Comparison of ENCODE assay signal across 1 cellular context in the genomic region with DNA sequence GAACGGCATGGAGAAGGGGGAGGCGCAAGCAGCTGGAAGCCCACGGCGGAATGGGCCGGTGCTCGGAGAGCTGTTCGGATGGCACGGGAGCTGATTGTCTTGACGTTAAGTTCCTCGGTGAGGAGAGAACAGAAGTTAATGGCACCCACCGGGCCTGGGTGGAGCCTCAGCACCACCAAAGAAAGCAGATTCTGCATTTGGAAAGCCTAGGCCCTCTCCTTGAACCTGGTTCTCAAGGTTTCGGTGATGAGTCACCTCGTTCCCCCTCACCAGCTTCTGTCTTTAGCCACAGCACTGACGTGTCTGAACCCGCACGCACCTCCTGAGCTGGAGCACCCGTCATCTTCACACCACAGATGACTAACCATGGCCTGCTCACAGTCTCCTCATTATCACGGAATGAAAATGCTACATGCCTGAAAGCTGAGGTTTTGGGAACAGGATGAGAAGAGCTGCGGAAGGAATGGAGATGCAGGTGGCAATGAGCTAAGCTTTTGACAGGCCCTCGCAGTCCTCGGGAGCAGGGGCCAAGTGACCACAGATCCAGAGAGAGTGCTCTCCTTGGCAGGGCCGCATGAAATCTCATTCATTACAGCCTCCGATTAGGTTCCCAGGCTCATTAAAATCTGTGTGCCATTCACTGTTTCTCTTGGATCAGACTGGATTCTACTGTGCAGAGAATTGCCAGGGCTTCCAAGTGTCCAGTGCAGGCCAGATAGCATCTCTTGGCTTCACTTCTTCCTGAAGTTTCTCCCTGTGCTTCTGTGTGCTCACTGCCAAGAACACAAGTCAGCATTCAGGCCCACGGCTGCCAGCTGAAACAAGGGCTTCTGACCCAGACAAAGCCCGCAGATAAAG.
TF ChIP-seq lines count a peak whose summit lies in the region.

No MANE protein-coding gene starts in this region.

TF ChIP-seq in SK-N-SH treated with all-trans-retinoic acid at 6 μM for 48 hours, 23 proteins besides CTCF, POLR2A, EP300 and RAD21 (continued from another document):
- TF ChIP-seq, protein P1, sequence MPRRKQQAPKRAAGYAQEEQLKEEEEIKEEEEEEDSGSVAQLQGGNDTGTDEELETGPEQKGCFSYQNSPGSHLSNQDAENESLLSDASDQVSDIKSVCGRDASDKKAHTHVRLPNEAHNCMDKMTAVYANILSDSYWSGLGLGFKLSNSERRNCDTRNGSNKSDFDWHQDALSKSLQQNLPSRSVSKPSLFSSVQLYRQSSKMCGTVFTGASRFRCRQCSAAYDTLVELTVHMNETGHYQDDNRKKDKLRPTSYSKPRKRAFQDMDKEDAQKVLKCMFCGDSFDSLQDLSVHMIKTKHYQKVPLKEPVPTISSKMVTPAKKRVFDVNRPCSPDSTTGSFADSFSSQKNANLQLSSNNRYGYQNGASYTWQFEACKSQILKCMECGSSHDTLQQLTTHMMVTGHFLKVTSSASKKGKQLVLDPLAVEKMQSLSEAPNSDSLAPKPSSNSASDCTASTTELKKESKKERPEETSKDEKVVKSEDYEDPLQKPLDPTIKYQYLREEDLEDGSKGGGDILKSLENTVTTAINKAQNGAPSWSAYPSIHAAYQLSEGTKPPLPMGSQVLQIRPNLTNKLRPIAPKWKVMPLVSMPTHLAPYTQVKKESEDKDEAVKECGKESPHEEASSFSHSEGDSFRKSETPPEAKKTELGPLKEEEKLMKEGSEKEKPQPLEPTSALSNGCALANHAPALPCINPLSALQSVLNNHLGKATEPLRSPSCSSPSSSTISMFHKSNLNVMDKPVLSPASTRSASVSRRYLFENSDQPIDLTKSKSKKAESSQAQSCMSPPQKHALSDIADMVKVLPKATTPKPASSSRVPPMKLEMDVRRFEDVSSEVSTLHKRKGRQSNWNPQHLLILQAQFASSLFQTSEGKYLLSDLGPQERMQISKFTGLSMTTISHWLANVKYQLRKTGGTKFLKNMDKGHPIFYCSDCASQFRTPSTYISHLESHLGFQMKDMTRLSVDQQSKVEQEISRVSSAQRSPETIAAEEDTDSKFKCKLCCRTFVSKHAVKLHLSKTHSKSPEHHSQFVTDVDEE (CRISPR knock-in tag; IDR thresholded peaks at IDR 0.05): peak; percentile 74
- TF ChIP-seq ZFP3 (CRISPR knock-in tag; IDR thresholded peaks at IDR 0.05) (peak; percentile 37; the same call in 1 of the 2 replicates), ESRRG (CRISPR knock-in tag; IDR thresholded peaks at IDR 0.05) (no peak), ARNTL (CRISPR knock-in tag; IDR thresholded peaks at IDR 0.05; ENCODE audit: borderline replicate concordance, low read depth) (no peak), RARB (CRISPR knock-in tag; IDR thresholded peaks at IDR 0.05) (peak; percentile 72; the same call in 1 of the 2 replicates), CSDC2 (CRISPR knock-in tag; IDR thresholded peaks at IDR 0.05) (peak; percentile 11), TOX (CRISPR knock-in tag; IDR thresholded peaks at IDR 0.05; ENCODE audit: borderline replicate concordance) (peak; percentile 89; the same call in 1 of the 2 replicates), GLIS3 (CRISPR knock-in tag; IDR thresholded peaks at IDR 0.05) (no peak), OSR1 (CRISPR knock-in tag; IDR thresholded peaks at IDR 0.05) (0 out of 2 replicates have a peak, but pooled peaks have one; percentile 56), ZC3H10 (CRISPR knock-in tag; IDR thresholded peaks at IDR 0.05) (peak; percentile 91), PPARA (CRISPR knock-in tag; IDR thresholded peaks at IDR 0.05; ENCODE audit: borderline replicate concordance) (no peak), ZFP30 (CRISPR knock-in tag; IDR thresholded peaks at IDR 0.05) (no peak), TCF4 (CRISPR knock-in tag; IDR thresholded peaks at IDR 0.05; ENCODE audit: borderline replicate concordance) (no peak), BACH2 (CRISPR knock-in tag; IDR thresholded peaks at IDR 0.05; ENCODE audit: borderline replicate concordance) (no peak), SNAI2 (CRISPR knock-in tag; IDR thresholded peaks at IDR 0.05) (peak; percentile 63; the same call in 1 of the 2 replicates), ZNF565 (CRISPR knock-in tag; conservative IDR thresholded peaks at IDR 0.05; ENCODE audit: low read depth) (no peak)
- TF ChIP-seq, protein P2, sequence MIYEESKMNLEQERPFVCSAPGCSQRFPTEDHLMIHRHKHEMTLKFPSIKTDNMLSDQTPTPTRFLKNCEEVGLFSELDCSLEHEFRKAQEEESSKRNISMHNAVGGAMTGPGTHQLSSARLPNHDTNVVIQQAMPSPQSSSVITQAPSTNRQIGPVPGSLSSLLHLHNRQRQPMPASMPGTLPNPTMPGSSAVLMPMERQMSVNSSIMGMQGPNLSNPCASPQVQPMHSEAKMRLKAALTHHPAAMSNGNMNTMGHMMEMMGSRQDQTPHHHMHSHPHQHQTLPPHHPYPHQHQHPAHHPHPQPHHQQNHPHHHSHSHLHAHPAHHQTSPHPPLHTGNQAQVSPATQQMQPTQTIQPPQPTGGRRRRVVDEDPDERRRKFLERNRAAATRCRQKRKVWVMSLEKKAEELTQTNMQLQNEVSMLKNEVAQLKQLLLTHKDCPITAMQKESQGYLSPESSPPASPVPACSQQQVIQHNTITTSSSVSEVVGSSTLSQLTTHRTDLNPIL (CRISPR knock-in tag; IDR thresholded peaks at IDR 0.05; ENCODE audit: low read depth): peak; percentile 77; the same call in 1 of the 2 replicates
- TF ChIP-seq, protein P3, sequence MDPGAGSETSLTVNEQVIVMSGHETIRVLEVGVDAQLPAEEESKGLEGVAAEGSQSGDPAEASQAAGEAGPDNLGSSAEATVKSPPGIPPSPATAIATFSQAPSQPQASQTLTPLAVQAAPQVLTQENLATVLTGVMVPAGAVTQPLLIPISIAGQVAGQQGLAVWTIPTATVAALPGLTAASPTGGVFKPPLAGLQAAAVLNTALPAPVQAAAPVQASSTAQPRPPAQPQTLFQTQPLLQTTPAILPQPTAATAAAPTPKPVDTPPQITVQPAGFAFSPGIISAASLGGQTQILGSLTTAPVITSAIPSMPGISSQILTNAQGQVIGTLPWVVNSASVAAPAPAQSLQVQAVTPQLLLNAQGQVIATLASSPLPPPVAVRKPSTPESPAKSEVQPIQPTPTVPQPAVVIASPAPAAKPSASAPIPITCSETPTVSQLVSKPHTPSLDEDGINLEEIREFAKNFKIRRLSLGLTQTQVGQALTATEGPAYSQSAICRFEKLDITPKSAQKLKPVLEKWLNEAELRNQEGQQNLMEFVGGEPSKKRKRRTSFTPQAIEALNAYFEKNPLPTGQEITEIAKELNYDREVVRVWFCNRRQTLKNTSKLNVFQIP (CRISPR knock-in tag; IDR thresholded peaks at IDR 0.05; ENCODE audit: borderline replicate concordance, low read depth): peak; percentile 17; the same call in 1 of the 2 replicates
- TF ChIP-seq, protein P4, sequence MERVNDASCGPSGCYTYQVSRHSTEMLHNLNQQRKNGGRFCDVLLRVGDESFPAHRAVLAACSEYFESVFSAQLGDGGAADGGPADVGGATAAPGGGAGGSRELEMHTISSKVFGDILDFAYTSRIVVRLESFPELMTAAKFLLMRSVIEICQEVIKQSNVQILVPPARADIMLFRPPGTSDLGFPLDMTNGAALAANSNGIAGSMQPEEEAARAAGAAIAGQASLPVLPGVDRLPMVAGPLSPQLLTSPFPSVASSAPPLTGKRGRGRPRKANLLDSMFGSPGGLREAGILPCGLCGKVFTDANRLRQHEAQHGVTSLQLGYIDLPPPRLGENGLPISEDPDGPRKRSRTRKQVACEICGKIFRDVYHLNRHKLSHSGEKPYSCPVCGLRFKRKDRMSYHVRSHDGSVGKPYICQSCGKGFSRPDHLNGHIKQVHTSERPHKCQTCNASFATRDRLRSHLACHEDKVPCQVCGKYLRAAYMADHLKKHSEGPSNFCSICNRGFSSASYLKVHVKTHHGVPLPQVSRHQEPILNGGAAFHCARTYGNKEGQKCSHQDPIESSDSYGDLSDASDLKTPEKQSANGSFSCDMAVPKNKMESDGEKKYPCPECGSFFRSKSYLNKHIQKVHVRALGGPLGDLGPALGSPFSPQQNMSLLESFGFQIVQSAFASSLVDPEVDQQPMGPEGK (CRISPR knock-in tag; IDR thresholded peaks at IDR 0.05; ENCODE audit: borderline replicate concordance): no peak
